Comparison of ENCODE assay signal across 9 cellular contexts in genomic region chr19:12035220-12036172, GRCh38. TPM values are rescaled to one million over a fixed set of nuclear protein-coding genes. Genes with fewer than 3 reads are reported as not detected.
DNase-seq lines count a peak whose midpoint lies in the region; ATAC-seq and TF ChIP-seq lines count a peak whose summit lies in the region.
"Had no signal": no experiment of that assay in that cellular context is flagged by ENCODE, and none has a peak within 500 bp of the region (broad histone marks: within the 10 kb centered on the region; RNA-seq: fewer than 3 reads in every experiment).

Gene ZNF433 (minus strand): TSS chr19:12035679. CDS start chr19:12035539, 140 bp downstream.

- H3K27me3 ChIP-seq in esophagus squamous epithelium (no peaks in the 10 kb centered on the region), mucosa of stomach (ENCODE audit: control insufficient read depth, insufficient read depth, low read length) (no peaks in the 10 kb centered on the region)

- peaks cover 5 to 27% (median 13%) of the 10 kb centered on the region in 3 donors for H3K4me1 ChIP-seq in esophagus squamous epithelium
- no peaks in the 10 kb centered on the region for H3K4me1 ChIP-seq in mucosa of stomach (ENCODE audit: control insufficient read depth, insufficient read depth, low read length)

- H3K9me3 ChIP-seq in esophagus squamous epithelium = peaks cover 0 to 1% (median 0%) of the 10 kb centered on the region in 3 donors
- H3K9me3 ChIP-seq in mucosa of stomach (ENCODE audit: control insufficient read depth, low read length) = no peaks in the 10 kb centered on the region

- H3K4me3 ChIP-seq in esophagus squamous epithelium (peak within 1 kb of the TSS; percentile 81 to 89 (median 85)), mucosa of stomach (ENCODE audit: low read length) (peak within 1 kb of the TSS; percentile 65)

- intact Hi-C loops in esophagus squamous epithelium (cut with DNase I) = no loop called here

- TF ChIP-seq CTCF in 22Rv1 (IDR thresholded peaks at IDR 0.05) (peak; percentile 16; the same call in 1 of the 2 replicates), esophagus squamous epithelium (IDR thresholded peaks at IDR 0.05) (no peak)

- peak within 1 kb of the TSS; percentile 90 for H3K9ac ChIP-seq in mucosa of stomach (ENCODE audit: low read length)

- H3K27ac ChIP-seq in 22Rv1 (peak within 1 kb of the TSS; percentile 83), esophagus squamous epithelium (peak within 1 kb of the TSS; percentile 91 to 95 (median 91))

- ATAC-seq in GM18868 (IDR thresholded peaks at IDR 0.05; ENCODE audit: unreplicated experiment) = peak; percentile 83
- ATAC-seq in HG03439 (IDR thresholded peaks at IDR 0.05; ENCODE audit: unreplicated experiment) = peak; percentile 86

- peak; percentile 24 to 32 for DNase-seq in activated T-helper 1 cell treated with anti-CD3 and anti-CD28 coated beads, Interleukin-2, amount 50 U/mL, for 16 hours (ENCODE audit: low read depth in 1 of 2, low spot score in 1 of 2)
- DNase-seq in esophagus squamous epithelium (lab: John Stamatoyannopoulos, UW) = no peak
- DNase-seq in stimulated activated CD8-positive, alpha-beta memory T cell treated with anti-CD3 and anti-CD28 coated beads, Interleukin-4, amount 100 ng/mL, for 48 hours = peak; percentile 88
- DNase-seq: DND-41 had no signal

- peak in 2 of 4 donors; percentile 19 to 68 for TF ChIP-seq POLR2A in esophagus squamous epithelium (IDR thresholded peaks at IDR 0.05)

- 0 to 7% methylated on average over 12 to 23 of the region's 68 CpGs for WGBS in esophagus squamous epithelium, 2 donors

- peaks cover 0 to 2% (median 0%) of the 10 kb centered on the region in 3 donors for H3K36me3 ChIP-seq in esophagus squamous epithelium
- H3K36me3 ChIP-seq in mucosa of stomach (ENCODE audit: control insufficient read depth, insufficient read depth, low read length) = no peaks in the 10 kb centered on the region

TF ChIP-seq in PFSK-1, 5 proteins besides CTCF, POLR2A, EP300 and RAD21:
- TF ChIP-seq SIN3A (IDR thresholded peaks at IDR 0.05; ENCODE audit: borderline replicate concordance, insufficient read depth, low read length) (no peak), FOXP2 (optimal IDR thresholded peaks at IDR 0.05; ENCODE audit: borderline replicate concordance, extremely low read depth, extremely low read length, insufficient read depth) (no peak), TAF1 (IDR thresholded peaks at IDR 0.05; ENCODE audit: borderline replicate concordance, insufficient read depth, low read length) (no peak), POLR2AphosphoS5 (IDR thresholded peaks at IDR 0.05; ENCODE audit: low read depth, low read length) (peak; percentile 76)
- TF ChIP-seq, protein P1, sequence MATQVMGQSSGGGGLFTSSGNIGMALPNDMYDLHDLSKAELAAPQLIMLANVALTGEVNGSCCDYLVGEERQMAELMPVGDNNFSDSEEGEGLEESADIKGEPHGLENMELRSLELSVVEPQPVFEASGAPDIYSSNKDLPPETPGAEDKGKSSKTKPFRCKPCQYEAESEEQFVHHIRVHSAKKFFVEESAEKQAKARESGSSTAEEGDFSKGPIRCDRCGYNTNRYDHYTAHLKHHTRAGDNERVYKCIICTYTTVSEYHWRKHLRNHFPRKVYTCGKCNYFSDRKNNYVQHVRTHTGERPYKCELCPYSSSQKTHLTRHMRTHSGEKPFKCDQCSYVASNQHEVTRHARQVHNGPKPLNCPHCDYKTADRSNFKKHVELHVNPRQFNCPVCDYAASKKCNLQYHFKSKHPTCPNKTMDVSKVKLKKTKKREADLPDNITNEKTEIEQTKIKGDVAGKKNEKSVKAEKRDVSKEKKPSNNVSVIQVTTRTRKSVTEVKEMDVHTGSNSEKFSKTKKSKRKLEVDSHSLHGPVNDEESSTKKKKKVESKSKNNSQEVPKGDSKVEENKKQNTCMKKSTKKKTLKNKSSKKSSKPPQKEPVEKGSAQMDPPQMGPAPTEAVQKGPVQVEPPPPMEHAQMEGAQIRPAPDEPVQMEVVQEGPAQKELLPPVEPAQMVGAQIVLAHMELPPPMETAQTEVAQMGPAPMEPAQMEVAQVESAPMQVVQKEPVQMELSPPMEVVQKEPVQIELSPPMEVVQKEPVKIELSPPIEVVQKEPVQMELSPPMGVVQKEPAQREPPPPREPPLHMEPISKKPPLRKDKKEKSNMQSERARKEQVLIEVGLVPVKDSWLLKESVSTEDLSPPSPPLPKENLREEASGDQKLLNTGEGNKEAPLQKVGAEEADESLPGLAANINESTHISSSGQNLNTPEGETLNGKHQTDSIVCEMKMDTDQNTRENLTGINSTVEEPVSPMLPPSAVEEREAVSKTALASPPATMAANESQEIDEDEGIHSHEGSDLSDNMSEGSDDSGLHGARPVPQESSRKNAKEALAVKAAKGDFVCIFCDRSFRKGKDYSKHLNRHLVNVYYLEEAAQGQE (IDR thresholded peaks at IDR 0.05; ENCODE audit: insufficient read depth in 1 of 2, low read depth in 2 of 2, low read length in 2 of 2) = no peak

RNA-seq across cellular contexts. Expression of gene ZNF433, which starts in this region (rescaled TPM):
- 0.41 TPM for polyA plus RNA-seq in PFSK-1 (2012; ENCODE audit: insufficient read length, low read depth)
- total RNA-seq in esophagus squamous epithelium = 10 to 100 TPM in 1 of 4 donors, 1 to 10 TPM in 3; 4.5 to 21.0 (median 5.6) TPM
